In the genomic region with DNA sequence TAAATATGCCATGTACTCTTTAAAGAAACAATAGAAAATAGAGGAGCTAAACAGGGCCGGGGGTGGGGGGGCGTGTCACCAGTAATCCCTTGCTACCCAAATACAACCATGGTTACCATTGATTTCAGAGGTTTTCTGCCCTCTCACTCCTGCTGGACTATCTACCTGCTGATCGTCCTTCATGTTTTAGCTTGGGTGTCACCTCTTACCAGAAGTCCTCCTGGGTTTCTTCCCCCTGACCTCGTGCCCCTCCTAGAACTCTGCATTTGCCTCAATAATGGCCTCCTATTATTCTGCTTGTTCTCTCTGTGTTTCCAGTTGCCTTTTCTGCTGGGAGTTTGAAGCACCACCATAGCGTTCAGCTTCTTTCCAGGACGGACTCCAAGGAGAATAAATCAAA, we compare ENCODE assay signal across 11 cellular contexts. TPM values are rescaled to one million over a fixed set of nuclear protein-coding genes. Genes with fewer than 3 reads are reported as not detected.
"Had no signal": no experiment of that assay in that cellular context is flagged by ENCODE, and none has a peak within 500 bp of the region (broad histone marks: within the 10 kb centered on the region; RNA-seq: fewer than 3 reads in every experiment).

No MANE protein-coding gene starts in this region.

- FAIRE-seq: H1, H54 had no signal

- H3K4me3 ChIP-seq: GM23248, GM23338, HAP-1 had no signal

- ATAC-seq: GM23338, HCT116 had no signal

- H2AFZ ChIP-seq: GM23248 had no signal

- H3K9me3 ChIP-seq: HAP-1 had no signal

- H3K4me2 ChIP-seq: GM23338 had no signal

- H3K9me3 Mint-ChIP-seq: GM23338, H9, HFFc6 had no signal

- H3K27ac Mint-ChIP-seq: GM23338, HFFc6 had no signal

- DNase-seq: GM23248, GOT3, H7, H9, HCEC 1CT, HFFc6 had no signal

- H3K36me3 ChIP-seq: HAP-1 had no signal

- H3K9ac ChIP-seq: GM23248 had no signal

- H3K27ac ChIP-seq: GM23248 had no signal

- H3K4me3 Mint-ChIP-seq: GM23338, H9, HFFc6 had no signal

- H3K4me1 ChIP-seq: HAP-1 had no signal

RNA-seq across cellular contexts. Expression of a gene that starts 9.4 kb away (rescaled TPM):
- total RNA-seq: GM23248, GM23338, HFFc6 had no signal
- polyA plus RNA-seq: GM23248 had no signal

RNA-seq across cellular contexts. Expression of a gene that starts 34.5 kb away (rescaled TPM):
- total RNA-seq: GM23248, GM23338, H1, H7, H9, HFFc6 had no signal
- polyA plus RNA-seq: GM23248, GM23338 had no signal
